Comparison of ENCODE assay signal across 19 cellular contexts in the genomic region with DNA sequence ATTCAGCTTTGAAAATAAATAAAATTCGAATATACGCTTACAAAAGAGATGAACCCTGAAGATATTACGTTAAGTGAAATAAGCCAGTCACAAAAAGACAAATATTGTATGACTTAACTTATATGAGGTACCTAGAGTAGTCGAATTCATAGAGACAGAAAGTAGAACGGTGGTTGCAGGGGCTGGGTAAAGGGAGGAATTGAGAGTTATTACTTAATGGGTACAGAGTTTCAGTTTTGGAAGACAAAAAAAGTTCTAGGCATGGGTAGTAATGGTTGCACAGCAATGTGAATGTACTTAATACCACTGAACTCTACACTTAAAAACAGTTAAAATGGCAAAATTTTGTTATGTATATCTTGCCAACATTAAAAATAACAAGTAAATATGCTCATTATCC.
"Had no signal": no experiment of that assay in that cellular context is flagged by ENCODE, and none has a peak within 500 bp of the region (broad histone marks: within the 10 kb centered on the region; RNA-seq: fewer than 3 reads in every experiment).

No MANE protein-coding gene starts in this region.

- H2AFZ ChIP-seq: hepatocyte, neural progenitor cell had no signal

- H3K36me3 ChIP-seq: neural progenitor cell, ovary had no signal

- DNase-seq: dorsolateral prefrontal cortex; effector CD8-positive, alpha-beta T cell; foreskin melanocyte; head of caudate nucleus; left colon; left ventricle myocardium superior; mesenchymal stem cell; midbrain; nucleus accumbens; ovary; right cardiac atrium; stimulated activated CD4-positive, alpha-beta T cell treated with anti-CD3 and anti-CD28 coated beads, Interleukin-2, amount 100 ng/mL, for 48 hours; stimulated activated naive CD4-positive, alpha-beta T cell treated with Interleukin-2 at 50 U/mL for 16 hours; trophoblast cell had no signal

- ATAC-seq: left colon; left ventricle myocardium superior; natural killer cell treated with Interleukin-12 subunit alpha and Interleukin-12 subunit beta and Interleukin-15 and Interleukin-18, amount 100 ng/mL, for 72 hours; right cardiac atrium had no signal

- H3K4me3 ChIP-seq: dorsolateral prefrontal cortex, hepatocyte, lung, neural progenitor cell, ovary, smooth muscle cell had no signal

- H3K27me3 ChIP-seq: dorsolateral prefrontal cortex, neural progenitor cell, ovary had no signal

- H3K27ac ChIP-seq: dorsolateral prefrontal cortex, hepatocyte, neural progenitor cell, ovary had no signal

- H3K9me3 ChIP-seq: ovary had no signal

- H3K4me1 ChIP-seq: neural progenitor cell had no signal

- H3K79me2 ChIP-seq: hepatocyte had no signal

- H3K4me2 ChIP-seq: hepatocyte, neural progenitor cell, smooth muscle cell had no signal

- H3K9ac ChIP-seq: neural progenitor cell had no signal
